ENCODE assay signal across 8 cellular contexts in genomic region chr12:132523576-132524331, GRCh38. TPM values are rescaled to one million over a fixed set of nuclear protein-coding genes. Genes with fewer than 3 reads are reported as not detected.
DNase-seq lines count a peak whose midpoint lies in the region; TF ChIP-seq lines count a peak whose summit lies in the region.

No MANE protein-coding gene starts in this region.

- peak; percentile 28 for DNase-seq in NCI-H1436 (lab: John Stamatoyannopoulos, UW)
- DNase-seq in NCI-H1436 treated with DMSO at 0.1 percent for 48 hours (lab: John Stamatoyannopoulos, UW) = no peak
- peak; percentile 67 for DNase-seq in HPDE6-E6E7 (ENCODE audit: extremely low spot score)
- peak; percentile 60 for DNase-seq in SK-MEL-5 (ENCODE audit: low read depth, low spot score)
- peak; percentile 74 for DNase-seq in activated naive CD4-positive, alpha-beta T cell treated with Interleukin-2 at 50 U/mL for 16 hours
- peak; percentile 45 for DNase-seq in glomerular visceral epithelial cell (ENCODE audit: extremely low spot score)
- DNase-seq in posterior vena cava (ENCODE audit: low spot score) = peak; percentile 92
- DNase-seq in vagina (ENCODE audit: extremely low spot score in 2 of 2) = no peak

- peaks cover 42% of the 10 kb centered on the region for H3K4me1 ChIP-seq in vagina

- H3K27ac ChIP-seq in vagina = no peak overlapping the region

- peak; percentile 50 to 58 (median 55) for TF ChIP-seq CTCF in vagina (IDR thresholded peaks at IDR 0.05)

- in situ Hi-C loops in SK-MEL-5 (cut with HindIII; ENCODE audit: low pct_unique_long_range_greater_than_20kb, low sequenced_read_pairs) = no loop called here

- no peaks in the 10 kb centered on the region for H3K9me3 ChIP-seq in vagina

- H3K4me3 ChIP-seq in vagina = no peak overlapping the region

- H3K27me3 ChIP-seq in vagina = no peaks in the 10 kb centered on the region

- intact Hi-C loops in posterior vena cava (cut with DNase I) = loop anchor here (10.0 kb wide), 2 partner anchors 99 to 109 kb away; no protein-coding TSS in a partner anchor
- intact Hi-C loops in vagina (cut with DNase I) = no loop called here

- H3K36me3 ChIP-seq in vagina = no peaks in the 10 kb centered on the region

- TF ChIP-seq POLR2A in vagina (IDR thresholded peaks at IDR 0.05) = no peak

RNA-seq across cellular contexts. Expression of gene FBRSL1, which starts 33.8 kb away (rescaled TPM):
- 4.1 and 5.5 TPM in 2 replicates for total RNA-seq in SK-MEL-5 (2014; rRNA removed; shearing (Covaris generic))
- 40.6 and 52.2 TPM in 2 replicates for polyA plus RNA-seq in SK-MEL-5 (2015; cell fraction: cytosol; rRNA removed)
- polyA plus RNA-seq in SK-MEL-5 (2015; cell fraction: nucleus; rRNA removed) = 75.7 and 87.6 TPM in 2 replicates
- 10 to 100 TPM; 34.0 to 35.8 TPM for total RNA-seq in posterior vena cava
- 11.0 TPM for total RNA-seq in vagina

Comparison
In these comparisons a context has a peak if more than half of its experiments do, and no peak if none do; other contexts are left out.
1. DNase-seq: peak in NCI-H1436 (single experiment), HPDE6-E6E7 (single experiment), SK-MEL-5 (single experiment), activated naive CD4-positive, alpha-beta T cell treated with Interleukin-2 at 50 U/mL for 16 hours (single experiment), glomerular visceral epithelial cell (single experiment) and posterior vena cava (single experiment); none in NCI-H1436 treated with DMSO at 0.1 percent for 48 hours (single experiment) and vagina (0 of 2).